8 cellular contexts compared by ENCODE assay signal in the genomic region with DNA sequence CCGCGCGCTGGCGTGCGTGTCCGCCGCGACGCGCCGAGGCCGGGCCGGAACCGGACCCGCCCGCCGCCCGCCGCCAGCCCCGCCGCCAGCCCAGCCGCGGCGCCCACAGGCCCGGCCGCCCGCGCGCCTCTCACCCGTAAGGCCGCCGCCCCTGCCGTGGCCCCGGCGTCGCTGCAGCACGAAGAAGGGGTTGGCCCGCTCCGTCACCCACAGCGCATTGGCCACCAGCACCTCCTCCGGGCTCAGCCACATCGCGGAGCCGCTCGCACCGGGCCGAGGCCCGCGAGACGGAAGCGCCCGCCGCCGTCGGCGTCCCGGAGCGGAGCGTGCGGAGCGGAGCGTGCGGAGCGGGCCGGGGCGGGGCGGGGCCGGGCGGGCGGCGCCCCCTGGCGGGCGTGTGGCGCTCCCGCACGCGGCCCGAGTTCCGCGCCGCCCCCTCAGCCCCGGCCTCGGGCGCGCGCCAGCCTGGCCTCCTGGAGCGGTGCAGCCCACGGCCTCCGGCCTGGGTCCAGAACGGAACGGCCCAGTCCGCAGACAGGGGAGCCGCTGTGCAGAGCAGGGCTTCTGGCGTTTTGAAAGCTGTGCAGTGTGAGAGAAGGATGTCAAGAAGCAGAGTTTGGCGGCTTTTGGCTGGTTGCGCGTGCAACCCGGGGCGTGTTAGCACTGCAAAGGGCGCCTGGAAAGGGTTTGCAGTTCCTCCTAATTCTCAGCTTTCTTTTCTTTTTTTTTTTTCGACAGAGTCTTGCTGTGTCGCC. TPM values are rescaled to one million over a fixed set of nuclear protein-coding genes. Genes with fewer than 3 reads are reported as not detected.
A peak's percentile ranks its signal among the peaks of the same experiment; 100 is the strongest.
DNase-seq lines count a peak whose midpoint lies in the region; ATAC-seq lines count a peak whose summit lies in the region.

A gene (minus strand): TSS at position 328 of the 755 bp plus-strand sequence. CDS start 76 bp downstream, at position 252.

- no peaks in the 10 kb centered on the region for H3K27me3 ChIP-seq in CD4-positive, CD25-positive, alpha-beta regulatory T cell (ENCODE audit: control insufficient read depth, insufficient read depth, low read length)
- H3K27me3 ChIP-seq in naive thymus-derived CD4-positive, alpha-beta T cell (ENCODE audit: control insufficient read depth in 2 of 2, insufficient read depth in 2 of 2, low read length in 2 of 2): no peaks in the 10 kb centered on the region

- no peaks in the 10 kb centered on the region for H3K9me3 ChIP-seq in CD4-positive, CD25-positive, alpha-beta regulatory T cell (ENCODE audit: control insufficient read depth in 2 of 2, low read length in 2 of 2)
- H3K9me3 ChIP-seq in naive thymus-derived CD4-positive, alpha-beta T cell (ENCODE audit: control insufficient read depth in 2 of 3, low read length in 3 of 3): no peaks in the 10 kb centered on the region

- CTCF ChIA-PET in naive thymus-derived CD4-positive, alpha-beta T cell (lab: Charles Lee): interaction anchor here (0.6 to 1.5 kb wide), 6 partner anchors 34 to 1289 kb away, joined by 3 to 10 read pairs (median 3); no protein-coding TSS in a partner anchor

- H3K4me3 Mint-ChIP-seq in CD4-positive, CD25-positive, alpha-beta regulatory T cell: peak within 1 kb of the TSS; percentile 85 to 89 (median 88)
- peak within 1 kb of the TSS; percentile 95 for H3K4me3 Mint-ChIP-seq in activated T-helper 1 cell treated with anti-CD3 and anti-CD28 coated beads, Interleukin-12 subunit alpha, Interleukin-12 subunit beta, Interleukin-2, Interleukin-4 antibody, amounts not matched to agents 30 ng/mL and 10 ng/mL and 1 ng/mL, durations not matched to agents 14 hours and 24 hours and 36 hours
- H3K4me3 Mint-ChIP-seq in naive thymus-derived CD4-positive, alpha-beta T cell: peak within 1 kb of the TSS; percentile 78 to 92 (median 90)
- peak within 1 kb of the TSS; percentile 87 for H3K4me3 Mint-ChIP-seq in stimulated activated memory B cell treated with anti-CD40 and anti-IgM and Interleukin-4, amounts not matched to agents 10 μg/mL and 1 μg/mL and 100 μg/mL, for 72 hours

- peaks cover 12% of the 10 kb centered on the region for H3K36me3 ChIP-seq in CD4-positive, CD25-positive, alpha-beta regulatory T cell (ENCODE audit: control insufficient read depth, insufficient read depth, low read length)
- peaks cover 0 to 14% (median 4%) of the 10 kb centered on the region in 3 experiments for H3K36me3 ChIP-seq in naive thymus-derived CD4-positive, alpha-beta T cell (ENCODE audit: control insufficient read depth in 2 of 3, insufficient read depth in 3 of 3, low read length in 3 of 3)

- H3K4me3 ChIP-seq in CD4-positive, CD25-positive, alpha-beta regulatory T cell (ENCODE audit: low read depth, low read length): peak within 1 kb of the TSS; percentile 50
- H3K4me3 ChIP-seq in naive thymus-derived CD4-positive, alpha-beta T cell (ENCODE audit: low read length): peak within 1 kb of the TSS; percentile 64

- peak within 1 kb of the TSS; percentile 56 to 83 (median 58) for H3K27ac Mint-ChIP-seq in CD4-positive, CD25-positive, alpha-beta regulatory T cell
- H3K27ac Mint-ChIP-seq in activated T-helper 1 cell treated with anti-CD3 and anti-CD28 coated beads, Interleukin-12 subunit alpha, Interleukin-12 subunit beta, Interleukin-2, Interleukin-4 antibody, amounts not matched to agents 30 ng/mL and 10 ng/mL and 1 ng/mL, durations not matched to agents 14 hours and 24 hours and 36 hours: peak within 1 kb of the TSS; percentile 89
- peak within 1 kb of the TSS; percentile 42 to 91 (median 85) for H3K27ac Mint-ChIP-seq in naive thymus-derived CD4-positive, alpha-beta T cell
- H3K27ac Mint-ChIP-seq in stimulated activated memory B cell treated with anti-CD40 and anti-IgM and Interleukin-4, amounts not matched to agents 10 μg/mL and 1 μg/mL and 100 μg/mL, for 72 hours: peak within 1 kb of the TSS; percentile 88

- peaks cover 3 to 41% (median 11%) of the 10 kb centered on the region in 4 donors for H3K4me1 Mint-ChIP-seq in CD4-positive, CD25-positive, alpha-beta regulatory T cell
- H3K4me1 Mint-ChIP-seq in activated T-helper 1 cell treated with anti-CD3 and anti-CD28 coated beads, Interleukin-12 subunit alpha, Interleukin-12 subunit beta, Interleukin-2, Interleukin-4 antibody, amounts not matched to agents 30 ng/mL and 10 ng/mL and 1 ng/mL, durations not matched to agents 14 hours and 24 hours and 36 hours (ENCODE audit: low read depth): peaks cover 18% of the 10 kb centered on the region
- peaks cover 7 to 40% (median 23%) of the 10 kb centered on the region in 7 donors for H3K4me1 Mint-ChIP-seq in naive thymus-derived CD4-positive, alpha-beta T cell
- peaks cover 29% of the 10 kb centered on the region for H3K4me1 Mint-ChIP-seq in stimulated activated memory B cell treated with anti-CD40 and anti-IgM and Interleukin-4, amounts not matched to agents 10 μg/mL and 1 μg/mL and 100 μg/mL, for 72 hours

- ATAC-seq in CD4-positive, CD25-positive, alpha-beta regulatory T cell (ENCODE audit: low read depth in 2 of 2): peak; percentile 89 to 90
- ATAC-seq in HG03439 (IDR thresholded peaks at IDR 0.05; ENCODE audit: unreplicated experiment): peak; percentile 83
- ATAC-seq in naive thymus-derived CD4-positive, alpha-beta T cell: peak; percentile 95
- peak; percentile 96 for ATAC-seq in stimulated activated memory B cell treated with anti-CD40 and anti-IgM and Interleukin-4, amounts not matched to agents 10 μg/mL and 1 μg/mL and 100 μg/mL, for 72 hours

- POLR2A ChIA-PET in naive thymus-derived CD4-positive, alpha-beta T cell (lab: Charles Lee): interaction anchor here (0.5 to 1.5 kb wide), 6 partner anchors 105 to 331 kb away, joined by 3 to 4 read pairs (median 3); a partner anchor contains a TSS

- peak; percentile 73 to 80 (median 75) for DNase-seq in CD4-positive, CD25-positive, alpha-beta regulatory T cell
- DNase-seq in GM19238 (ENCODE audit: insufficient read length, low spot score) (peak; percentile 72), fibroblast of gingiva (ENCODE audit: low read depth) (peak; percentile 67)
- DNase-seq in activated T-helper 1 cell treated with anti-CD3 and anti-CD28 coated beads, Interleukin-12 subunit alpha, Interleukin-12 subunit beta, Interleukin-2, Interleukin-4 antibody, amounts not matched to agents 30 ng/mL and 10 ng/mL and 1 ng/mL, durations not matched to agents 14 hours and 24 hours and 36 hours (ENCODE audit: low spot score): peak; percentile 69
- peak; percentile 68 to 81 (median 73) for DNase-seq in naive thymus-derived CD4-positive, alpha-beta T cell

- peaks cover 19% of the 10 kb centered on the region for H3K4me1 ChIP-seq in CD4-positive, CD25-positive, alpha-beta regulatory T cell (ENCODE audit: control insufficient read depth, insufficient read depth, low read length, poor library complexity, severe bottlenecking)
- H3K4me1 ChIP-seq in naive thymus-derived CD4-positive, alpha-beta T cell (ENCODE audit: control insufficient read depth in 2 of 2, insufficient read depth in 2 of 2, low read length in 2 of 2): peaks cover 13 to 14% of the 10 kb centered on the region in 2 donors

- peaks cover 11% of the 10 kb centered on the region for H3K36me3 Mint-ChIP-seq in CD4-positive, CD25-positive, alpha-beta regulatory T cell
- H3K36me3 Mint-ChIP-seq in activated T-helper 1 cell treated with anti-CD3 and anti-CD28 coated beads, Interleukin-12 subunit alpha, Interleukin-12 subunit beta, Interleukin-2, Interleukin-4 antibody, amounts not matched to agents 30 ng/mL and 10 ng/mL and 1 ng/mL, durations not matched to agents 14 hours and 24 hours and 36 hours (ENCODE audit: low read depth): peaks cover 18% of the 10 kb centered on the region
- peaks cover 0 to 11% (median 6%) of the 10 kb centered on the region in 5 donors for H3K36me3 Mint-ChIP-seq in naive thymus-derived CD4-positive, alpha-beta T cell
- H3K36me3 Mint-ChIP-seq in stimulated activated memory B cell treated with anti-CD40 and anti-IgM and Interleukin-4, amounts not matched to agents 10 μg/mL and 1 μg/mL and 100 μg/mL, for 72 hours: peaks cover 18% of the 10 kb centered on the region

- no peaks in the 10 kb centered on the region for H3K9me3 Mint-ChIP-seq in CD4-positive, CD25-positive, alpha-beta regulatory T cell
- H3K9me3 Mint-ChIP-seq in activated T-helper 1 cell treated with anti-CD3 and anti-CD28 coated beads, Interleukin-12 subunit alpha, Interleukin-12 subunit beta, Interleukin-2, Interleukin-4 antibody, amounts not matched to agents 30 ng/mL and 10 ng/mL and 1 ng/mL, durations not matched to agents 14 hours and 24 hours and 36 hours: no peaks in the 10 kb centered on the region
- H3K9me3 Mint-ChIP-seq in naive thymus-derived CD4-positive, alpha-beta T cell: no peaks in the 10 kb centered on the region
- H3K9me3 Mint-ChIP-seq in stimulated activated memory B cell treated with anti-CD40 and anti-IgM and Interleukin-4, amounts not matched to agents 10 μg/mL and 1 μg/mL and 100 μg/mL, for 72 hours: no peaks in the 10 kb centered on the region

- no peak within 1 kb of the TSS for H3K27ac ChIP-seq in CD4-positive, CD25-positive, alpha-beta regulatory T cell (ENCODE audit: insufficient read depth, low read length, poor library complexity, severe bottlenecking)
- peak within 1 kb of the TSS; percentile 56 for H3K27ac ChIP-seq in naive thymus-derived CD4-positive, alpha-beta T cell (ENCODE audit: low read depth, low read length)

- H3K27me3 Mint-ChIP-seq in CD4-positive, CD25-positive, alpha-beta regulatory T cell: no peaks in the 10 kb centered on the region
- peaks cover 2% of the 10 kb centered on the region for H3K27me3 Mint-ChIP-seq in activated T-helper 1 cell treated with anti-CD3 and anti-CD28 coated beads, Interleukin-12 subunit alpha, Interleukin-12 subunit beta, Interleukin-2, Interleukin-4 antibody, amounts not matched to agents 30 ng/mL and 10 ng/mL and 1 ng/mL, durations not matched to agents 14 hours and 24 hours and 36 hours (ENCODE audit: insufficient read depth)
- H3K27me3 Mint-ChIP-seq in naive thymus-derived CD4-positive, alpha-beta T cell: no peaks in the 10 kb centered on the region
- H3K27me3 Mint-ChIP-seq in stimulated activated memory B cell treated with anti-CD40 and anti-IgM and Interleukin-4, amounts not matched to agents 10 μg/mL and 1 μg/mL and 100 μg/mL, for 72 hours: no peaks in the 10 kb centered on the region

- intact Hi-C loops in activated T-helper 1 cell treated with anti-CD3 and anti-CD28 coated beads, Interleukin-12 subunit alpha, Interleukin-12 subunit beta, Interleukin-2, Interleukin-4 antibody, amounts not matched to agents 30 ng/mL and 10 ng/mL and 1 ng/mL, durations not matched to agents 14 hours and 24 hours and 36 hours (cut with micrococcal nuclease): loop anchor here (1.0 to 5.0 kb wide), 8 partner anchors 49 to 210 kb away; a partner anchor contains a TSS
- intact Hi-C loops in naive thymus-derived CD4-positive, alpha-beta T cell (cut with micrococcal nuclease): loop anchor here (1.0 to 5.0 kb wide), 15 partner anchors 49 to 355 kb away; a partner anchor contains a TSS

RNA-seq across cellular contexts. Expression of the gene that starts here (rescaled TPM):
- total RNA-seq in CD4-positive, CD25-positive, alpha-beta regulatory T cell: 53.1 TPM
- polyA plus RNA-seq in CD4-positive, CD25-positive, alpha-beta regulatory T cell: 10 to 100 TPM; 11.3 to 18.8 (median 15.1) TPM
- 167 TPM for polyA plus RNA-seq in PFSK-1 (2012; ENCODE audit: insufficient read length, low read depth)
- 123 and 127 TPM in 2 replicates for total RNA-seq in activated T-helper 1 cell treated with anti-CD3 and anti-CD28 coated beads, Interleukin-12 subunit alpha, Interleukin-12 subunit beta, Interleukin-2, Interleukin-4 antibody, amounts not matched to agents 30 ng/mL and 10 ng/mL and 1 ng/mL, durations not matched to agents 14 hours and 24 hours and 36 hours
- 100 to 1,000 TPM in 1 of 5 experiments, 10 to 100 TPM in 4; 71.3 to 117 (median 86.9) TPM for total RNA-seq in naive thymus-derived CD4-positive, alpha-beta T cell
- polyA plus RNA-seq in naive thymus-derived CD4-positive, alpha-beta T cell: 10 to 100 TPM; 19.3 to 58.5 TPM
